1 cellular context compared by ENCODE assay signal in genomic region chr19:51489113-51489512, GRCh38.
TF ChIP-seq lines count a peak whose summit lies in the region.

No MANE protein-coding gene starts in this region.

TF ChIP-seq in K562, 482 proteins besides CTCF, POLR2A, EP300 and RAD21 (continued from another document):
- TF ChIP-seq FOXK2 (conservative IDR thresholded peaks at IDR 0.05 in 1 of 2, IDR thresholded peaks at IDR 0.05 in 1 of 2; ENCODE audit: low read depth in 2 of 2) (no peak), EHMT2 (IDR thresholded peaks at IDR 0.05) (peak; percentile 39; the same call in 1 of the 2 replicates)
